In the genomic region with DNA sequence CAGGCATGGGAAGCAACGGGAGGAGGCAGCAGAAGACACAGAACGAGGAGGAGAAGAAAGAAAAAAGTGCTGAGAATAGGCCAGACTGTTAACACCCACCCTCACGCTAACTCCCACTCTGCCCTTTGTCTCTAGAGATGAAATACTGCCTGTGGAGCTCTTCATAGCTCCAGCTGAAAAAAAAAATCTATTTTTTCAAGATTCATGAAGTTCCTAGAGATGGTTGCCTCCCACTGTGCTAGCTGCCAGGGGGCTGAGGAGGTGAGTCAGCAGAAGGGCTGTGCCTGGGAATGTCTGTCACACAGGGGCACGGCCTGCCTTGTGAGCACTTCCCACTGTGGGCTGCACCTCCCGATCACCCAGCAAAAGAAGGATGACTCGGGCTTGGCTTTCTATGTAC, we compare ENCODE assay signal across 8 cellular contexts. TPM values are rescaled to one million over a fixed set of nuclear protein-coding genes. Genes with fewer than 3 reads are reported as not detected.
A peak's percentile ranks its signal among the peaks of the same experiment; 100 is the strongest.
DNase-seq lines count a peak whose midpoint lies in the region; ATAC-seq and TF ChIP-seq lines count a peak whose summit lies in the region.

No MANE protein-coding gene starts in this region.

- H3K4me3 ChIP-seq in PC-3 (ENCODE audit: low read length) (no peak overlapping the region), fibroblast of lung (replicated peaks in 1 of 4; ENCODE audit: control extremely low read depth in 1 of 4, insufficient read depth in 1 of 4, low read depth in 3 of 4, low read length in 4 of 4) (no peak overlapping the region)

- H3K79me2 ChIP-seq in PC-3 (ENCODE audit: low read length) (no peaks in the 10 kb centered on the region), fibroblast of lung (ENCODE audit: control insufficient read depth, insufficient read depth, low read length) (peaks cover 2% of the 10 kb centered on the region)

- no peak overlapping the region for H3K4me3 Mint-ChIP-seq in naive thymus-derived CD8-positive, alpha-beta T cell

- CTCF ChIA-PET in PC-3 (lab: Charles Lee), result no interaction called here

- no peaks in the 10 kb centered on the region for H3K9me2 ChIP-seq in PC-3 (replicated peaks; ENCODE audit: low read length)

- H3K9me3 ChIP-seq in PC-3 (ENCODE audit: low read length), result no peaks in the 10 kb centered on the region
- no peaks in the 10 kb centered on the region for H3K9me3 ChIP-seq in fibroblast of lung (ENCODE audit: control insufficient read depth, insufficient read depth, low read depth, low read length)

- H3K27me3 ChIP-seq in PC-3 (ENCODE audit: low read length) (no peaks in the 10 kb centered on the region), fibroblast of lung (ENCODE audit: control insufficient read depth, insufficient read depth, low read length) (no peaks in the 10 kb centered on the region)

- no peaks in the 10 kb centered on the region for H3F3A ChIP-seq in PC-3 (ENCODE audit: low read length, unreplicated experiment)

- POLR2A ChIA-PET in PC-3 (lab: Charles Lee; ENCODE audit: unreplicated experiment), result no interaction called here
- POLR2A ChIA-PET in naive thymus-derived CD8-positive, alpha-beta T cell (lab: Charles Lee), result no interaction called here

- TF ChIP-seq CTCF in PC-3 (conservative IDR thresholded peaks at IDR 0.05; ENCODE audit: low read depth, low read length), result no peak
- no peak for TF ChIP-seq CTCF in fibroblast of lung (conservative IDR thresholded peaks at IDR 0.05 in 1 of 2, IDR thresholded peaks at IDR 0.05 in 1 of 2; ENCODE audit: low read depth in 1 of 2, low read length in 2 of 2)

- H3K27ac ChIP-seq in PC-3 (ENCODE audit: low read length), result peak overlapping the region; percentile 40
- peak overlapping the region; percentile 58 for H3K27ac ChIP-seq in fibroblast of lung (ENCODE audit: insufficient read depth, low read length)

- H4K20me1 ChIP-seq in PC-3 (ENCODE audit: low read length) (no peaks in the 10 kb centered on the region), fibroblast of lung (ENCODE audit: control insufficient read depth, extremely low read depth, insufficient read depth, low read length) (no peaks in the 10 kb centered on the region)

- H3K4me2 ChIP-seq in PC-3 (ENCODE audit: low read length) (peak overlapping the region; percentile 25), fibroblast of lung (ENCODE audit: extremely low read depth, insufficient read depth, low read length) (peak overlapping the region; percentile 70)

- H3K4me1 ChIP-seq in PC-3 (ENCODE audit: insufficient read depth, low read length) (peaks cover 19% of the 10 kb centered on the region), fibroblast of lung (ENCODE audit: control insufficient read depth, extremely low read depth, insufficient read depth, low read length) (peaks cover 32% of the 10 kb centered on the region)

- no peaks in the 10 kb centered on the region for H3K9me3 Mint-ChIP-seq in naive thymus-derived CD8-positive, alpha-beta T cell

- H3K9ac ChIP-seq in PC-3 (ENCODE audit: low read length), result 0 out of 2 replicates have a peak overlapping the region, but pooled peaks have one; percentile 6
- no peak overlapping the region for H3K9ac ChIP-seq in fibroblast of lung (ENCODE audit: insufficient read depth, low read length)

- intact Hi-C loops in PC-3 (cut with micrococcal nuclease), result no loop called here

- DNase-seq in AG20443 (ENCODE audit: low spot score), result peak; percentile 96
- DNase-seq in PC-3, result peak; percentile 63
- peak; percentile 85 to 93 for DNase-seq in fibroblast of lung (ENCODE audit: low read depth in 2 of 2)
- DNase-seq in naive thymus-derived CD8-positive, alpha-beta T cell, result no peak
- no peak for DNase-seq in NCI-H146 (lab: John Stamatoyannopoulos, UW)
- DNase-seq in NCI-H1105 treated with DMSO at 0.1 percent for 48 hours (lab: John Stamatoyannopoulos, UW), result no peak
- DNase-seq in NCI-H1048 (lab: John Stamatoyannopoulos, UW), result no peak
- no peak for DNase-seq in NCI-H1694 (lab: John Stamatoyannopoulos, UW)

- no peaks in the 10 kb centered on the region for H3K27me3 Mint-ChIP-seq in naive thymus-derived CD8-positive, alpha-beta T cell

- peak overlapping the region in 8 of 10 donors; percentile 18 to 76 (median 56) for H3K27ac Mint-ChIP-seq in naive thymus-derived CD8-positive, alpha-beta T cell

- H3K36me3 ChIP-seq in PC-3 (ENCODE audit: low read depth, low read length) (peaks cover 23% of the 10 kb centered on the region), fibroblast of lung (ENCODE audit: control insufficient read depth, insufficient read depth, low read length) (peaks cover 5% of the 10 kb centered on the region)

- peak; percentile 94 for ATAC-seq in PC-3
- no peak for ATAC-seq in naive thymus-derived CD8-positive, alpha-beta T cell

- H2AFZ ChIP-seq in PC-3 (ENCODE audit: low read length) (no peak overlapping the region), fibroblast of lung (ENCODE audit: low read length) (no peak overlapping the region)

- peaks cover 9 to 41% (median 36%) of the 10 kb centered on the region in 4 donors for H3K4me1 Mint-ChIP-seq in naive thymus-derived CD8-positive, alpha-beta T cell

- peaks cover 4 to 81% (median 22%) of the 10 kb centered on the region in 3 donors for H3K36me3 Mint-ChIP-seq in naive thymus-derived CD8-positive, alpha-beta T cell

- no TSS peak for BruUV-seq in PC-3 (replicated peaks; lab: Mats Ljungman, UMichigan)

RNA-seq across cellular contexts. Expression of gene FSCN1, which starts 44.3 kb away (rescaled TPM):
- total RNA-seq in PC-3 (2014; rRNA removed) (318 and 403 TPM in 2 replicates), fibroblast of lung (104 and 105 TPM in 2 replicates)
- 96.2 and 127 TPM in 2 replicates for polyA plus RNA-seq in fibroblast of lung
- 203 and 314 TPM in 2 replicates for polyA plus RNA-seq in fibroblast of lung (2012)
- polyA minus RNA-seq in fibroblast of lung (ENCODE audit: low replicate concordance), result 154 and 164 TPM in 2 replicates
- total RNA-seq in naive thymus-derived CD8-positive, alpha-beta T cell, result 1 to 10 TPM; 1.3 to 1.7 TPM
- polyA plus RNA-seq in naive thymus-derived CD8-positive, alpha-beta T cell, result under 1 TPM in 1 of 3 donors, not detected in 2; 0.08 TPM

Comparison
In these comparisons a context has a peak if more than half of its experiments do, and no peak if none do; other contexts are left out.
1. DNase-seq: peak in AG20443 (single experiment), PC-3 (single experiment) and fibroblast of lung (2 of 2); none in naive thymus-derived CD8-positive, alpha-beta T cell (0 of 10), NCI-H146 (single experiment), NCI-H1105 treated with DMSO at 0.1 percent for 48 hours (single experiment), NCI-H1048 (single experiment) and NCI-H1694 (single experiment).
2. RNA of gene FSCN1, which starts 44.3 kb away (total RNA-seq): 318 to 403 TPM in PC-3 and 104 to 105 TPM in fibroblast of lung; 1.3 to 1.7 TPM in naive thymus-derived CD8-positive, alpha-beta T cell; every median in the first group is over 10 times any median in the second.